Comparison of ENCODE assay signal across 17 cellular contexts in genomic region chr3:69890691-69891090, GRCh38.
"Had no signal": no experiment of that assay in that cellular context is flagged by ENCODE, and none has a peak within 500 bp of the region (broad histone marks: within the 10 kb centered on the region; RNA-seq: fewer than 3 reads in every experiment).

No MANE protein-coding gene starts in this region.

- DNase-seq: activated CD4-positive, alpha-beta T cell treated with anti-CD3 and anti-CD28 coated beads for 1 hour; activated CD4-positive, alpha-beta T cell treated with anti-CD3 and anti-CD28 coated beads, Interleukin-2, amount 50 U/mL, for 4 hours; activated naive CD4-positive, alpha-beta T cell treated with Interleukin-2 at 50 U/mL for 16 hours; anterior cingulate cortex; erythroblast; left ventricle myocardium superior; naive thymus-derived CD8-positive, alpha-beta T cell; stimulated activated CD4-positive, alpha-beta T cell treated with anti-CD3 and anti-CD28 coated beads, Interleukin-4, amount 100 ng/mL, for 24 hours; stimulated activated naive CD4-positive, alpha-beta T cell treated with Interleukin-2 at 50 U/mL for 16 hours; substantia nigra; uterus had no signal

- H3K9me3 Mint-ChIP-seq: activated T-helper 17 cell treated with anti-CD3 and anti-CD28 coated beads, Interleukin-2, amount 50 U/mL, for 72 hours; naive thymus-derived CD8-positive, alpha-beta T cell had no signal

- H3K4me1 Mint-ChIP-seq: activated T-helper 17 cell treated with anti-CD3 and anti-CD28 coated beads, Interleukin-2, amount 50 U/mL, for 72 hours; naive thymus-derived CD8-positive, alpha-beta T cell had no signal

- H3K27me3 Mint-ChIP-seq: activated T-helper 17 cell treated with anti-CD3 and anti-CD28 coated beads, Interleukin-2, amount 50 U/mL, for 72 hours had no signal

- H3K27ac Mint-ChIP-seq: activated T-helper 17 cell treated with anti-CD3 and anti-CD28 coated beads, Interleukin-2, amount 50 U/mL, for 72 hours; naive thymus-derived CD8-positive, alpha-beta T cell had no signal

- H3K27me3 ChIP-seq: hepatocyte, tibial nerve, uterus had no signal

- H3K79me2 ChIP-seq: hepatocyte had no signal

- H3K27ac ChIP-seq: hepatocyte, parathyroid adenoma, skin epidermis, tibial nerve, uterus, VCaP had no signal

- H3K4me3 ChIP-seq: hepatocyte, skin epidermis, tibial nerve, uterus had no signal

- H3K9ac ChIP-seq: parathyroid adenoma had no signal

- H3K36me3 ChIP-seq: tibial nerve, uterus had no signal

- H3K4me3 Mint-ChIP-seq: activated T-helper 17 cell treated with anti-CD3 and anti-CD28 coated beads, Interleukin-2, amount 50 U/mL, for 72 hours; naive thymus-derived CD8-positive, alpha-beta T cell had no signal

- H3K9me3 ChIP-seq: tibial nerve, uterus had no signal

- H3K36me3 Mint-ChIP-seq: naive thymus-derived CD8-positive, alpha-beta T cell had no signal

- H2AFZ ChIP-seq: hepatocyte, parathyroid adenoma had no signal

- H3K4me2 ChIP-seq: hepatocyte had no signal
